In the genomic region with DNA sequence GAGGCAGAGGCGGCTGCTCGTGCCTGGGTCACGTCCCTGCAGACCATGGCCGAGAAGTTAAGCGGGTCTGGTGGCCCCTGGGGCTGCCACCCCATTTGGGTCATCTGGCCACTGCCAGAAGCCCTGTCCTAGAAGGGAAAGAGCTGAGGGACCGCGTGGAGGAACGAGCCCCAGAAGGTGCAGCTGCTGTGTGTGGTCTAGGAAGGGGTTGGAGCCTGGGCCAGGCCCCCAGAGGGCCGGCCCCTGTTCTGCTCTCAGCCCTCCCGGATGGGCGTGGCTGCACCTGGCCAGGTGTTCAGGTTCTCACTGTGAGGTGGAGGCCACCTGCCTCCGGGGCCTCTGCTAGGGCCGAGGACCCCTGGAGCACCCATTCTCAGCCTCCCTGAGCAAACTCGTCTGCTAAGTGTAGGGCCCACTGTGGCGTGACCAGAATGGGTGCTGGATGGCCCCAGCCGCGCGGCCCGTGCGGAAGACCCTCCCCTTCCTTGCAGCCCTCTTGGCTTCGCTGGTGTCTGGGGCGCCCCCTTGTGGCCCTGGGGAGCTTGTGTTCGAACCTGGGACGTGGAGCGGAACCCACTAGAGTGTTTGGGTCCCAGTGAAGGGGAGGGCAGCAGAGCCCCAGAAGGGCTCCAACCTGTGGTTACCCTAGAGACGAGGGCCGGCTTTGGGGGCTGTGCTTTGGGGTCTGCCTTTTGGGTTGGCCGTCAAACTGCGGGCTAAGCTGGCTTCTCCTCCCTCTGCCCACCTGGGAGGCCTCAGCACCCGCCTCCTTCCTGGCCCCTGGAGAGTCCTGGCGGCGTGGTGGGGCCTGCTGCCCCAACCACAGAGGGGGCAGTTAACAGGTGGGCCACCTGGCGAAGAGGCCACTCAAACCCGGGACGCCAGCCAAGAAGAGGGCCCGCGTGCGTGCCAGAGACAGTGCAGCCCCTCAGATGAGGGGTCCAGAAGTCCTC, we compare ENCODE assay signal across 8 cellular contexts. TPM values are rescaled to one million over a fixed set of nuclear protein-coding genes. Genes with fewer than 3 reads are reported as not detected.
DNase-seq lines count a peak whose midpoint lies in the region; ATAC-seq and TF ChIP-seq lines count a peak whose summit lies in the region.

No MANE protein-coding gene starts in this region.

- peak; percentile 93 for DNase-seq in NCI-H69 (lab: John Stamatoyannopoulos, UW)
- peak; percentile 69 to 70 for DNase-seq in activated CD4-positive, alpha-beta T cell treated with anti-CD3 and anti-CD28 coated beads, Interleukin-2, amount 50 U/mL, for 4 hours
- peak; percentile 56 for DNase-seq in effector CD8-positive, alpha-beta T cell (lab: John Stamatoyannopoulos, UW)
- peak; percentile 73 to 81 (median 79) for DNase-seq in mucosa of descending colon
- peak; percentile 28 to 42 for DNase-seq in stimulated activated CD8-positive, alpha-beta memory T cell treated with anti-CD3 and anti-CD28 coated beads, Interleukin-7, amount 100 ng/mL, for 1 hour (ENCODE audit: low read depth in 2 of 2)

- TF ChIP-seq CTCF in mucosa of descending colon (IDR thresholded peaks at IDR 0.05) = peak; percentile 72

- intact Hi-C loops in mucosa of descending colon (cut with DNase I, micrococcal nuclease) = no loop called here

- H3K4me3 ChIP-seq in BLaER1 (peak overlapping the region; percentile 98), mucosa of descending colon (peak overlapping the region; percentile 34)

- H3K9me3 ChIP-seq in BLaER1 = no peaks in the 10 kb centered on the region
- no peaks in the 10 kb centered on the region for H3K9me3 ChIP-seq in mucosa of descending colon

- H3K36me3 ChIP-seq in BLaER1 (peaks cover 36% of the 10 kb centered on the region), mucosa of descending colon (ENCODE audit: low read depth) (no peaks in the 10 kb centered on the region)

- no peaks in the 10 kb centered on the region for H3K27me3 ChIP-seq in BLaER1

- H3K4me1 ChIP-seq in BLaER1 (peaks cover 71% of the 10 kb centered on the region), mucosa of descending colon (ENCODE audit: low read depth) (peaks cover 12% of the 10 kb centered on the region)

- ATAC-seq in HG02798 (IDR thresholded peaks at IDR 0.05; ENCODE audit: poor library complexity, unreplicated experiment) (peak; percentile 33), mucosa of descending colon (peak; percentile 83), HG02642 (IDR thresholded peaks at IDR 0.05; ENCODE audit: poor library complexity, unreplicated experiment) (no peak)

- H4K20me1 ChIP-seq in BLaER1 = peaks cover 57% of the 10 kb centered on the region

- H3K9ac ChIP-seq in BLaER1 = peak overlapping the region; percentile 99

- peak overlapping the region; percentile 99 for H3K27ac ChIP-seq in BLaER1

- H3K4me2 ChIP-seq in BLaER1 = peak overlapping the region; percentile 96

RNA-seq across cellular contexts. Expression of a gene that starts 49.3 kb away (rescaled TPM):
- not detected for total RNA-seq in mucosa of descending colon

RNA-seq across cellular contexts. Expression of a gene that starts 57.5 kb away (rescaled TPM):
- total RNA-seq in mucosa of descending colon = 1 to 10 TPM in 1 of 3 donors, under 1 TPM in 2; 0.19 to 1.4 (median 0.32) TPM

Comparison
In these comparisons a context has a peak if more than half of its experiments do, and no peak if none do; other contexts are left out.
1. DNase-seq: peak in every context shown above with its lines; median percentile 93 in NCI-H69; 79 in mucosa of descending colon; 70 in activated CD4-positive, alpha-beta T cell treated with anti-CD3 and anti-CD28 coated beads, Interleukin-2, amount 50 U/mL, for 4 hours; 56 in effector CD8-positive, alpha-beta T cell; 35 in stimulated activated CD8-positive, alpha-beta memory T cell treated with anti-CD3 and anti-CD28 coated beads, Interleukin-7, amount 100 ng/mL, for 1 hour.